ENCODE assay signal across 27 cellular contexts in the genomic region with DNA sequence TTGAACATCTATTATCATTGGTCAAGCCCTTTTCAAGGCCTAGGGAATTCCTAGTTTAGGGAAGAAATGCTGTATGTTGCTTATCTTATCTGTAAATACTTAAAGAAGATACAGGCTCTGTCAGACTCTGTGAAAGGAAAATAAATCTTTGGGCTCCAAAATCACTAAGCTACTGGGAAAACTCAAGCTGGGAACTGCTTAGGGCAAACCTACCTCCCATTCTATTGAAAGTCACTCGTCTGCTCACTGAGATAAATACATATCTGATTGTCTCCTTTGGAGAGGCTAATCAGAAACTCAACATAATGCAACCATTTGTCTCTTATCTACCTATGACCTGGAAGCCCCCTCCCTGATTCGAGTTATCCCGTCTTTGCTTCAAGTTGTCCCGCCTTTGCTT.
"Had no signal": no experiment of that assay in that cellular context is flagged by ENCODE, and none has a peak within 500 bp of the region (broad histone marks: within the 10 kb centered on the region; RNA-seq: fewer than 3 reads in every experiment).

No MANE protein-coding gene starts in this region.

- H3K9me3 Mint-ChIP-seq: stimulated activated effector memory CD8-positive, alpha-beta T cell treated with anti-CD3 and anti-CD28 coated beads, Interleukin-12 subunit alpha, Interleukin-12 subunit beta, amount 100 ng/mL, for 72 hours; stimulated activated memory B cell treated with anti-CD40 and anti-IgM and Interleukin-4, amounts not matched to agents 10 μg/mL and 1 μg/mL and 100 μg/mL, for 72 hours; stimulated activated naive B cell treated with anti-CD40 and anti-IgM and Interleukin-4, amounts not matched to agents 10 μg/mL and 1 μg/mL and 100 μg/mL, for 72 hours; stimulated activated naive CD8-positive, alpha-beta T cell treated with anti-CD3 and anti-CD28 coated beads, Interleukin-15, Interleukin-2, amounts not matched to agents 100 ng/mL and 50 ng/mL, for 24 hours had no signal

- H3K27ac Mint-ChIP-seq: stimulated activated effector memory CD8-positive, alpha-beta T cell treated with anti-CD3 and anti-CD28 coated beads, Interleukin-12 subunit alpha, Interleukin-12 subunit beta, amount 100 ng/mL, for 72 hours; stimulated activated memory B cell treated with anti-CD40 and anti-IgM and Interleukin-4, amounts not matched to agents 10 μg/mL and 1 μg/mL and 100 μg/mL, for 72 hours; stimulated activated naive B cell treated with anti-CD40 and anti-IgM and Interleukin-4, amounts not matched to agents 10 μg/mL and 1 μg/mL and 100 μg/mL, for 72 hours; stimulated activated naive CD8-positive, alpha-beta T cell treated with anti-CD3 and anti-CD28 coated beads, Interleukin-15, amount 100 ng/mL, for 72 hours; stimulated activated naive CD8-positive, alpha-beta T cell treated with anti-CD3 and anti-CD28 coated beads, Interleukin-15, Interleukin-2, amounts not matched to agents 100 ng/mL and 50 ng/mL, for 24 hours; type B pancreatic cell had no signal

- H3K27ac ChIP-seq: stomach, suprapubic skin, testis, thoracic aorta, thyroid gland, tibial artery, tibial nerve, transverse colon, upper lobe of left lung, upper lobe of right lung, uterus, vagina had no signal

- H3K4me1 ChIP-seq: stomach, suprapubic skin, testis, thyroid gland, tibial artery, tibial nerve, transverse colon, upper lobe of left lung, upper lobe of right lung, uterus, vagina had no signal

- H3K4me1 Mint-ChIP-seq: stimulated activated effector memory CD8-positive, alpha-beta T cell treated with anti-CD3 and anti-CD28 coated beads, Interleukin-12 subunit alpha, Interleukin-12 subunit beta, amount 100 ng/mL, for 72 hours; stimulated activated memory B cell treated with anti-CD40 and anti-IgM and Interleukin-4, amounts not matched to agents 10 μg/mL and 1 μg/mL and 100 μg/mL, for 72 hours; stimulated activated naive B cell treated with anti-CD40 and anti-IgM and Interleukin-4, amounts not matched to agents 10 μg/mL and 1 μg/mL and 100 μg/mL, for 72 hours; stimulated activated naive CD8-positive, alpha-beta T cell treated with anti-CD3 and anti-CD28 coated beads, Interleukin-15, amount 100 ng/mL, for 72 hours had no signal

- H3K27me3 Mint-ChIP-seq: stimulated activated memory B cell treated with anti-CD40 and anti-IgM and Interleukin-4, amounts not matched to agents 10 μg/mL and 1 μg/mL and 100 μg/mL, for 72 hours; stimulated activated naive B cell treated with anti-CD40 and anti-IgM and Interleukin-4, amounts not matched to agents 10 μg/mL and 1 μg/mL and 100 μg/mL, for 72 hours; stimulated activated naive CD8-positive, alpha-beta T cell treated with anti-CD3 and anti-CD28 coated beads, Interleukin-15, amount 100 ng/mL, for 72 hours; stimulated activated naive CD8-positive, alpha-beta T cell treated with anti-CD3 and anti-CD28 coated beads, Interleukin-15, Interleukin-2, amounts not matched to agents 100 ng/mL and 50 ng/mL, for 24 hours; type B pancreatic cell had no signal

- DNase-seq: stimulated activated CD4-positive, alpha-beta T cell treated with anti-CD3 and anti-CD28 coated beads, Interleukin-2, amount 100 ng/mL, for 48 hours; stimulated activated CD4-positive, alpha-beta T cell treated with anti-CD3 and anti-CD28 coated beads, Interleukin-4, amount 100 ng/mL, for 1 hour; stimulated activated CD4-positive, alpha-beta T cell treated with anti-CD3 and anti-CD28 coated beads, Interleukin-4, amount 100 ng/mL, for 24 hours; stimulated activated CD4-positive, alpha-beta T cell treated with anti-CD3 and anti-CD28 coated beads, Interleukin-4, amount 100 ng/mL, for 4 hours; stimulated activated CD8-positive, alpha-beta memory T cell treated with anti-CD3 and anti-CD28 coated beads, Interleukin-4, amount 100 ng/mL, for 48 hours; stimulated activated naive B cell treated with anti-CD40 and anti-IgM and Interleukin-4, amounts not matched to agents 10 μg/mL and 1 μg/mL and 100 μg/mL, for 72 hours; stimulated activated naive CD4-positive, alpha-beta T cell treated with Interleukin-2 at 50 U/mL for 16 hours; stimulated activated naive CD8-positive, alpha-beta T cell treated with anti-CD3 and anti-CD28 coated beads, Interleukin-15, amount 100 ng/mL, for 72 hours; stimulated activated naive CD8-positive, alpha-beta T cell treated with anti-CD3 and anti-CD28 coated beads, Interleukin-15, Interleukin-2, amounts not matched to agents 100 U/mL and 50 U/mL, for 24 hours; stomach; substantia nigra; testis; thyroid gland; tibial artery; transverse colon; trophoblast cell; upper lobe of left lung; upper lobe of right lung; uterus had no signal

- H3K9me3 ChIP-seq: stomach, suprapubic skin, testis, thoracic aorta, thyroid gland, tibial artery, transverse colon, upper lobe of left lung, upper lobe of right lung, uterus, vagina had no signal

- H3K36me3 Mint-ChIP-seq: stimulated activated effector memory CD8-positive, alpha-beta T cell treated with anti-CD3 and anti-CD28 coated beads, Interleukin-12 subunit alpha, Interleukin-12 subunit beta, amount 100 ng/mL, for 72 hours; stimulated activated memory B cell treated with anti-CD40 and anti-IgM and Interleukin-4, amounts not matched to agents 10 μg/mL and 1 μg/mL and 100 μg/mL, for 72 hours; stimulated activated naive B cell treated with anti-CD40 and anti-IgM and Interleukin-4, amounts not matched to agents 10 μg/mL and 1 μg/mL and 100 μg/mL, for 72 hours; type B pancreatic cell had no signal

- H3K27me3 ChIP-seq: stomach, suprapubic skin, testis, thyroid gland, tibial artery, tibial nerve, transverse colon, upper lobe of left lung, upper lobe of right lung, uterus, vagina had no signal

- H3K36me3 ChIP-seq: stomach, suprapubic skin, thoracic aorta, thyroid gland, tibial artery, tibial nerve, transverse colon, upper lobe of left lung, upper lobe of right lung, uterus, vagina had no signal

- H3K4me3 ChIP-seq: stomach, suprapubic skin, testis, thoracic aorta, thyroid gland, tibial artery, tibial nerve, transverse colon, upper lobe of left lung, upper lobe of right lung, uterus, vagina had no signal

- H3K4me3 Mint-ChIP-seq: stimulated activated effector memory CD8-positive, alpha-beta T cell treated with anti-CD3 and anti-CD28 coated beads, Interleukin-12 subunit alpha, Interleukin-12 subunit beta, amount 100 ng/mL, for 72 hours; stimulated activated memory B cell treated with anti-CD40 and anti-IgM and Interleukin-4, amounts not matched to agents 10 μg/mL and 1 μg/mL and 100 μg/mL, for 72 hours; stimulated activated naive B cell treated with anti-CD40 and anti-IgM and Interleukin-4, amounts not matched to agents 10 μg/mL and 1 μg/mL and 100 μg/mL, for 72 hours; stimulated activated naive CD8-positive, alpha-beta T cell treated with anti-CD3 and anti-CD28 coated beads, Interleukin-15, amount 100 ng/mL, for 72 hours; stimulated activated naive CD8-positive, alpha-beta T cell treated with anti-CD3 and anti-CD28 coated beads, Interleukin-15, Interleukin-2, amounts not matched to agents 100 ng/mL and 50 ng/mL, for 24 hours; type B pancreatic cell had no signal
